ENCODE assay signal across 9 cellular contexts in genomic region chr3:9826815-9827574, GRCh38. TPM values are rescaled to one million over a fixed set of nuclear protein-coding genes. Genes with fewer than 3 reads are reported as not detected.
A peak's percentile ranks its signal among the peaks of the same experiment; 100 is the strongest.
DNase-seq lines count a peak whose midpoint lies in the region; ATAC-seq, FAIRE-seq and TF ChIP-seq lines count a peak whose summit lies in the region.
"Had no signal": no experiment of that assay in that cellular context is flagged by ENCODE, and none has a peak within 500 bp of the region (broad histone marks: within the 10 kb centered on the region; RNA-seq: fewer than 3 reads in every experiment).

No MANE protein-coding gene starts in this region.

- H3K9me3 ChIP-seq in endothelial cell of umbilical vein (replicated peaks; ENCODE audit: control insufficient read depth, insufficient read depth, low read length): no peaks in the 10 kb centered on the region
- H3K9me3 ChIP-seq: thoracic aorta had no signal

- intact Hi-C loops in endothelial cell of umbilical vein (cut with micrococcal nuclease): no loop called here

- peak; percentile 51 for DNase-seq in activated CD8-positive, alpha-beta memory T cell treated with anti-CD3 and anti-CD28 coated beads, Interleukin-2, amount 10 ng/mL, durations not matched to agents 7 days and 5 days
- DNase-seq in activated CD8-positive, alpha-beta memory T cell treated with anti-CD3 and anti-CD28 coated beads, Interleukin-2, amount 50 U/mL, for 4 hours: no peak
- DNase-seq in RCC 7860 (ENCODE audit: low spot score): peak; percentile 15
- DNase-seq in endothelial cell of umbilical vein (ENCODE audit: low read depth, low spot score): no peak
- DNase-seq in stimulated activated naive CD8-positive, alpha-beta T cell treated with anti-CD3 and anti-CD28 coated beads, Interleukin-15, Interleukin-2, amounts not matched to agents 100 U/mL and 50 U/mL, for 24 hours: no peak
- DNase-seq in T1000 (lab: John Stamatoyannopoulos, UW): no peak

- no TSS peak for BruUV-seq in endothelial cell of umbilical vein (replicated peaks; lab: Mats Ljungman, UMichigan)

- CTCF ChIA-PET in activated CD8-positive, alpha-beta memory T cell treated with anti-CD3 and anti-CD28 coated beads, Interleukin-2, amount 10 ng/mL, durations not matched to agents 7 days and 5 days (lab: Charles Lee): interaction anchor here (0.7 to 2.8 kb wide), 7 partner anchors 13 to 402 kb away, joined by 4 to 16 read pairs (median 7); partner anchors contain the start of gene RPUSD3
- CTCF ChIA-PET in endothelial cell of umbilical vein (lab: Charles Lee): interaction anchor here (0.7 to 2.2 kb wide), 6 partner anchors 11 to 161 kb away, joined by 3 to 8 read pairs (median 4); no protein-coding TSS in a partner anchor

- no peak overlapping the region for H3K4me3 ChIP-seq in endothelial cell of umbilical vein (replicated peaks in 1 of 3; ENCODE audit: insufficient read depth in 1 of 3, low read depth in 1 of 3, low read length in 3 of 3)
- H3K4me3 ChIP-seq: thoracic aorta had no signal

- TF ChIP-seq POLR2A in endothelial cell of umbilical vein (IDR thresholded peaks at IDR 0.05; ENCODE audit: low read depth, low read length): no peak

- H3K9me3 Mint-ChIP-seq in activated CD8-positive, alpha-beta memory T cell treated with anti-CD3 and anti-CD28 coated beads, Interleukin-2, amount 10 ng/mL, durations not matched to agents 7 days and 5 days (ENCODE audit: low read depth): no peaks in the 10 kb centered on the region

- dilution Hi-C loops in endothelial cell of umbilical vein (cut with MboI; ENCODE audit: extremely low pct_ligation_motif_present, low sequenced_read_pairs): no loop called here

- no peaks in the 10 kb centered on the region for H3K27me3 ChIP-seq in endothelial cell of umbilical vein (ENCODE audit: control insufficient read depth in 2 of 2, insufficient read depth in 2 of 2, low read length in 2 of 2)

- TF ChIP-seq CTCF in endothelial cell of umbilical vein (IDR thresholded peaks at IDR 0.05; ENCODE audit: extremely low read depth in 1 of 2, insufficient read depth in 1 of 2, low read depth in 1 of 2, low read length in 2 of 2): peak; percentile 16 to 30

- no peaks in the 10 kb centered on the region for H4K20me1 ChIP-seq in endothelial cell of umbilical vein (replicated peaks; ENCODE audit: control insufficient read depth, extremely low read depth, insufficient read depth, low read length)

- no peaks in the 10 kb centered on the region for H3K9me1 ChIP-seq in endothelial cell of umbilical vein (replicated peaks; ENCODE audit: control insufficient read depth, extremely low read depth, insufficient read depth, low read length)

- H3K4me1 ChIP-seq in endothelial cell of umbilical vein (ENCODE audit: control insufficient read depth, extremely low read depth, insufficient read depth, low read length): no peaks in the 10 kb centered on the region

- POLR2A ChIA-PET in endothelial cell of umbilical vein (lab: Charles Lee): no interaction called here

- peaks cover 0 to 7% of the 10 kb centered on the region in 2 experiments for H3K36me3 ChIP-seq in endothelial cell of umbilical vein (ENCODE audit: control insufficient read depth in 2 of 2, extremely low read depth in 1 of 2, insufficient read depth in 2 of 2, low read length in 2 of 2)

- H3K27ac Mint-ChIP-seq in activated CD8-positive, alpha-beta memory T cell treated with anti-CD3 and anti-CD28 coated beads, Interleukin-2, amount 10 ng/mL, durations not matched to agents 7 days and 5 days: peak overlapping the region; percentile 43

- H3K79me2 ChIP-seq in endothelial cell of umbilical vein (ENCODE audit: control insufficient read depth, insufficient read depth, low read length): no peaks in the 10 kb centered on the region

- no peak overlapping the region for H2AFZ ChIP-seq in endothelial cell of umbilical vein (ENCODE audit: low read depth, low read length)

- no peak overlapping the region for H3K9ac ChIP-seq in endothelial cell of umbilical vein (replicated peaks; ENCODE audit: extremely low read depth, insufficient read depth, low read length)

- FAIRE-seq in RCC 7860 (lab: Jason Lieb, UNC) (no peak), endothelial cell of umbilical vein (lab: Jason Lieb, UNC) (peak; percentile 73)

- H3K36me3 Mint-ChIP-seq in activated CD8-positive, alpha-beta memory T cell treated with anti-CD3 and anti-CD28 coated beads, Interleukin-2, amount 10 ng/mL, durations not matched to agents 7 days and 5 days: peaks cover 8% of the 10 kb centered on the region

- H3K4me1 Mint-ChIP-seq in activated CD8-positive, alpha-beta memory T cell treated with anti-CD3 and anti-CD28 coated beads, Interleukin-2, amount 10 ng/mL, durations not matched to agents 7 days and 5 days: peaks cover 5% of the 10 kb centered on the region

- H3K4me2 ChIP-seq in endothelial cell of umbilical vein (ENCODE audit: insufficient read depth, low read length): no peak overlapping the region

- peak; percentile 84 for ATAC-seq in activated CD8-positive, alpha-beta memory T cell treated with anti-CD3 and anti-CD28 coated beads, Interleukin-2, amount 10 ng/mL, durations not matched to agents 7 days and 5 days
- peak; percentile 44 for ATAC-seq in stimulated activated naive CD8-positive, alpha-beta T cell treated with anti-CD3 and anti-CD28 coated beads, Interleukin-15, Interleukin-2, amounts not matched to agents 100 U/mL and 50 U/mL, for 24 hours
- ATAC-seq in GM18907 (IDR thresholded peaks at IDR 0.05; ENCODE audit: unreplicated experiment) (no peak), GM18909 (IDR thresholded peaks at IDR 0.05; ENCODE audit: poor library complexity, unreplicated experiment) (no peak)

- H3K27ac ChIP-seq in endothelial cell of umbilical vein (ENCODE audit: insufficient read depth, low read depth, low read length): no peak overlapping the region
- H3K27ac ChIP-seq: thoracic aorta had no signal

- no peak overlapping the region for H3K4me3 Mint-ChIP-seq in activated CD8-positive, alpha-beta memory T cell treated with anti-CD3 and anti-CD28 coated beads, Interleukin-2, amount 10 ng/mL, durations not matched to agents 7 days and 5 days

- no peaks in the 10 kb centered on the region for H3K27me3 Mint-ChIP-seq in activated CD8-positive, alpha-beta memory T cell treated with anti-CD3 and anti-CD28 coated beads, Interleukin-2, amount 10 ng/mL, durations not matched to agents 7 days and 5 days

RNA-seq across cellular contexts. Expression of gene RPUSD3, which starts 16.8 kb away (rescaled TPM):
- total RNA-seq in activated CD8-positive, alpha-beta memory T cell treated with anti-CD3 and anti-CD28 coated beads, Interleukin-2, amount 10 ng/mL, durations not matched to agents 7 days and 5 days: 10 to 100 TPM; 61.7 to 77.6 TPM
- 34.8 and 38.9 TPM in 2 replicates for total RNA-seq in endothelial cell of umbilical vein
- polyA plus RNA-seq in endothelial cell of umbilical vein: 56.6 and 63.2 TPM in 2 replicates
- polyA plus RNA-seq in endothelial cell of umbilical vein (2011; cell fraction: cytosol; rRNA removed): 42.6 and 43.5 TPM in 2 replicates
- 27.6 and 28.6 TPM in 2 replicates for polyA plus RNA-seq in endothelial cell of umbilical vein (2011; cell fraction: nucleus; rRNA removed)
- 22.3 and 31.3 TPM in 2 replicates for polyA plus RNA-seq in endothelial cell of umbilical vein (2012)
- polyA minus RNA-seq in endothelial cell of umbilical vein: 21.8 and 28.3 TPM in 2 replicates
- polyA minus RNA-seq in endothelial cell of umbilical vein (2011; cell fraction: cytosol; rRNA and poly(A)+ RNA removed): 21.2 TPM
- polyA minus RNA-seq in endothelial cell of umbilical vein (2011; cell fraction: nucleus; rRNA and poly(A)+ RNA removed): 7.5 and 9.9 TPM in 2 replicates

RNA-seq across cellular contexts. Expression of gene TTLL3, which starts 16.9 kb away (rescaled TPM):
- total RNA-seq in activated CD8-positive, alpha-beta memory T cell treated with anti-CD3 and anti-CD28 coated beads, Interleukin-2, amount 10 ng/mL, durations not matched to agents 7 days and 5 days: 10 to 100 TPM; 40.4 to 77.5 TPM
- total RNA-seq in endothelial cell of umbilical vein: 41.8 and 43.5 TPM in 2 replicates
- polyA plus RNA-seq in endothelial cell of umbilical vein: 63.7 and 65.2 TPM in 2 replicates
- 13.5 and 20.3 TPM in 2 replicates for polyA plus RNA-seq in endothelial cell of umbilical vein (2011; cell fraction: cytosol; rRNA removed)
- polyA plus RNA-seq in endothelial cell of umbilical vein (2011; cell fraction: nucleus; rRNA removed): 380 and 478 TPM in 2 replicates
- polyA plus RNA-seq in endothelial cell of umbilical vein (2012): 26.4 and 27.3 TPM in 2 replicates
- 84.2 and 98.1 TPM in 2 replicates for polyA minus RNA-seq in endothelial cell of umbilical vein
- 8.4 TPM for polyA minus RNA-seq in endothelial cell of umbilical vein (2011; cell fraction: cytosol; rRNA and poly(A)+ RNA removed)
- 74.4 and 87.9 TPM in 2 replicates for polyA minus RNA-seq in endothelial cell of umbilical vein (2011; cell fraction: nucleus; rRNA and poly(A)+ RNA removed)

RNA-seq across cellular contexts. Expression of gene ARPC4, which starts 34.1 kb away (rescaled TPM):
- 100 to 1,000 TPM; 274 to 300 TPM for total RNA-seq in activated CD8-positive, alpha-beta memory T cell treated with anti-CD3 and anti-CD28 coated beads, Interleukin-2, amount 10 ng/mL, durations not matched to agents 7 days and 5 days
- total RNA-seq in endothelial cell of umbilical vein: 197 TPM in 2 replicates
- 181 and 217 TPM in 2 replicates for polyA plus RNA-seq in endothelial cell of umbilical vein
- polyA plus RNA-seq in endothelial cell of umbilical vein (2011; cell fraction: cytosol; rRNA removed): 216 and 218 TPM in 2 replicates
- 102 and 119 TPM in 2 replicates for polyA plus RNA-seq in endothelial cell of umbilical vein (2011; cell fraction: nucleus; rRNA removed)
- polyA plus RNA-seq in endothelial cell of umbilical vein (2012): 138 and 169 TPM in 2 replicates
- 157 and 160 TPM in 2 replicates for polyA minus RNA-seq in endothelial cell of umbilical vein
- polyA minus RNA-seq in endothelial cell of umbilical vein (2011; cell fraction: cytosol; rRNA and poly(A)+ RNA removed): 112 TPM
- 71.5 and 76.3 TPM in 2 replicates for polyA minus RNA-seq in endothelial cell of umbilical vein (2011; cell fraction: nucleus; rRNA and poly(A)+ RNA removed)

RNA-seq across cellular contexts. Expression of gene TADA3, which starts 34.7 kb away (rescaled TPM):
- total RNA-seq in activated CD8-positive, alpha-beta memory T cell treated with anti-CD3 and anti-CD28 coated beads, Interleukin-2, amount 10 ng/mL, durations not matched to agents 7 days and 5 days: 10 to 100 TPM; 89.8 to 90.6 TPM
- total RNA-seq in endothelial cell of umbilical vein: 31.0 and 31.3 TPM in 2 replicates
- 27.8 and 29.6 TPM in 2 replicates for polyA plus RNA-seq in endothelial cell of umbilical vein
- polyA plus RNA-seq in endothelial cell of umbilical vein (2011; cell fraction: cytosol; rRNA removed): 31.2 and 37.0 TPM in 2 replicates
- 20.8 and 21.0 TPM in 2 replicates for polyA plus RNA-seq in endothelial cell of umbilical vein (2011; cell fraction: nucleus; rRNA removed)
- 20.0 and 24.6 TPM in 2 replicates for polyA plus RNA-seq in endothelial cell of umbilical vein (2012)
- polyA minus RNA-seq in endothelial cell of umbilical vein: 20.5 and 20.7 TPM in 2 replicates
- 25.8 TPM for polyA minus RNA-seq in endothelial cell of umbilical vein (2011; cell fraction: cytosol; rRNA and poly(A)+ RNA removed)
- 8.2 and 8.4 TPM in 2 replicates for polyA minus RNA-seq in endothelial cell of umbilical vein (2011; cell fraction: nucleus; rRNA and poly(A)+ RNA removed)

RNA-seq across cellular contexts. Expression of gene CIDEC, which starts 53.1 kb away (rescaled TPM):
- total RNA-seq in activated CD8-positive, alpha-beta memory T cell treated with anti-CD3 and anti-CD28 coated beads, Interleukin-2, amount 10 ng/mL, durations not matched to agents 7 days and 5 days: not detected
- not detected in 2 replicates for total RNA-seq in endothelial cell of umbilical vein
- polyA plus RNA-seq in endothelial cell of umbilical vein: 0.14 TPM in 1 of 2 replicates, not detected in the other
- polyA plus RNA-seq in endothelial cell of umbilical vein (2011; cell fraction: cytosol; rRNA removed): not detected in 2 replicates
- polyA plus RNA-seq in endothelial cell of umbilical vein (2011; cell fraction: nucleus; rRNA removed): not detected in 2 replicates
- polyA plus RNA-seq in endothelial cell of umbilical vein (2012): not detected in 2 replicates
- polyA minus RNA-seq in endothelial cell of umbilical vein: not detected in 2 replicates
- not detected for polyA minus RNA-seq in endothelial cell of umbilical vein (2011; cell fraction: cytosol; rRNA and poly(A)+ RNA removed)
- not detected in 2 replicates for polyA minus RNA-seq in endothelial cell of umbilical vein (2011; cell fraction: nucleus; rRNA and poly(A)+ RNA removed)

Comparison
In these comparisons a context has a peak if more than half of its experiments do, and no peak if none do; other contexts are left out.
1. DNase-seq: peak in activated CD8-positive, alpha-beta memory T cell treated with anti-CD3 and anti-CD28 coated beads, Interleukin-2, amount 10 ng/mL, durations not matched to agents 7 days and 5 days (single experiment) and RCC 7860 (single experiment); none in activated CD8-positive, alpha-beta memory T cell treated with anti-CD3 and anti-CD28 coated beads, Interleukin-2, amount 50 U/mL, for 4 hours (single experiment), endothelial cell of umbilical vein (single experiment), stimulated activated naive CD8-positive, alpha-beta T cell treated with anti-CD3 and anti-CD28 coated beads, Interleukin-15, Interleukin-2, amounts not matched to agents 100 U/mL and 50 U/mL, for 24 hours (single experiment) and T1000 (single experiment).
2. ATAC-seq: peak in activated CD8-positive, alpha-beta memory T cell treated with anti-CD3 and anti-CD28 coated beads, Interleukin-2, amount 10 ng/mL, durations not matched to agents 7 days and 5 days (single experiment) and stimulated activated naive CD8-positive, alpha-beta T cell treated with anti-CD3 and anti-CD28 coated beads, Interleukin-15, Interleukin-2, amounts not matched to agents 100 U/mL and 50 U/mL, for 24 hours (single experiment); none in GM18907 (single experiment) and GM18909 (single experiment).